Comparison of ENCODE assay signal across 8 cellular contexts in the genomic region with DNA sequence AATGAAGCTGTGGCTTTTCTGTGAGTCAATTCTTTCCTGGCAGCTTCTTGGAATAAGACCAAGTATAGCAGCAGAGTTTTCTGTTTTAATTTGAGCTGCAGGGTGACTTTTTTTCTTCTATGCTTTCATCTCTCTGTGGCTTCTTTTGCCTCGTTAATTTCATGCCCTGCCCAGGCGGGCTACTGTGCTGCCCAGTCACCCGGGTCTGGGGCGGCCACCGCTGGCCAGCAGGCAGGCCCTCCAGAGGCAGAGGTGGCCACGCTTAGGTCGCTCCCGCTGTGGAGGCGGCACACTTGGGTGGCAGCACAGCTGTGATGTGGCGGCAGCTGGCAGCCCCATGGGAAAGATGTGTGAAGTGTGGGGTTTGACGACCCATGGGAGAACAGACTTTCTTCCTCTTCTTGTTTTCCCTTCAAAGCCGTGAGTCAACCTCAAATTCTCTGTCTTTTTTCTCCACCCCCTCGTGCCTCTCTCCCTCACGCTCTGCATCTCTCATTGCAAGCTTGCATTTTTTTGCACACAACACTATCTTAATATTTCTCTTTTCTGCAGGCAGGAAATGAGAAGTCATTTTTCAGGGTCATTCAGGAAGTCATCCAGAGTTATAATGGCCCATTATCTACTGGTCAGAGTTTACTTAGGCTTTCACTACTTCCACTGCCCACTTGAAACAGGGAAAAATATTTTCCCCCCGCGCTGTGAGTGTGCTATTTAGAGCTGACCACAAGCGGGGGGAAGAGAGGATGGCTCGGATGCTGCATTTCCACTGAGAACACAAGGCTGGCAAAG.
DNase-seq lines count a peak whose midpoint lies in the region; ATAC-seq and TF ChIP-seq lines count a peak whose summit lies in the region.

No MANE protein-coding gene starts in this region.

- H3K9me3 Mint-ChIP-seq in activated T-cell treated with anti-CD3 and anti-CD28 coated beads, Interleukin-2, amount 50 U/mL, for 24 hours, result no peaks in the 10 kb centered on the region
- no peaks in the 10 kb centered on the region for H3K9me3 Mint-ChIP-seq in natural killer cell

- H2AFZ ChIP-seq in trophoblast cell (ENCODE audit: insufficient read depth, low read length, poor library complexity), result no peak overlapping the region

- H2AK5ac ChIP-seq in trophoblast cell (ENCODE audit: low read length), result no peak overlapping the region

- no peak overlapping the region for H3K4me2 ChIP-seq in trophoblast cell (ENCODE audit: low read length)

- intact Hi-C loops in natural killer cell (cut with micrococcal nuclease), result no loop called here

- peak; percentile 48 for DNase-seq in activated T-cell treated with anti-CD3 and anti-CD28 coated beads, Interleukin-2, amount 50 U/mL, for 24 hours
- DNase-seq in activated T-cell treated with anti-CD3 and anti-CD28 coated beads, Interleukin-2, amount 50 U/mL, for 1 hour, result no peak
- peak; percentile 24 for DNase-seq in NCI-H748 treated with DMSO at 0.1 percent for 48 hours (lab: John Stamatoyannopoulos, UW)
- DNase-seq in dermis microvascular lymphatic vessel endothelial cell (ENCODE audit: low read depth in 2 of 2), result peak; percentile 50 to 59
- no peak for DNase-seq in natural killer cell
- no peak for DNase-seq in NCI-H187 (lab: John Stamatoyannopoulos, UW)
- no peak for DNase-seq in trophoblast cell

- no peaks in the 10 kb centered on the region for H3K79me1 ChIP-seq in trophoblast cell (ENCODE audit: low read length)

- peaks cover 0 to 5% of the 10 kb centered on the region in 2 experiments for H3K4me1 ChIP-seq in trophoblast cell (ENCODE audit: control insufficient read depth in 1 of 2, insufficient read depth in 2 of 2, low read length in 2 of 2)

- no peak overlapping the region for H2BK12ac ChIP-seq in trophoblast cell (ENCODE audit: low read length)

- H3K14ac ChIP-seq in trophoblast cell (ENCODE audit: low read length), result no peak overlapping the region

- H3K36me3 Mint-ChIP-seq in activated T-cell treated with anti-CD3 and anti-CD28 coated beads, Interleukin-2, amount 50 U/mL, for 24 hours (ENCODE audit: low read depth), result no peaks in the 10 kb centered on the region
- H3K36me3 Mint-ChIP-seq in natural killer cell, result no peaks in the 10 kb centered on the region

- peak overlapping the region; percentile 50 for H3K27ac Mint-ChIP-seq in activated T-cell treated with anti-CD3 and anti-CD28 coated beads, Interleukin-2, amount 50 U/mL, for 24 hours
- H3K27ac Mint-ChIP-seq in natural killer cell, result peak overlapping the region in 1 of 2 donors; percentile 79

- H3K23ac ChIP-seq in trophoblast cell (ENCODE audit: low read length), result no peak overlapping the region

- H3K9me3 ChIP-seq in trophoblast cell (ENCODE audit: insufficient read depth, low read depth, low read length), result no peaks in the 10 kb centered on the region

- no peaks in the 10 kb centered on the region for H3K27me3 ChIP-seq in trophoblast cell (ENCODE audit: insufficient read depth, low read length)

- no peaks in the 10 kb centered on the region for H3K36me3 ChIP-seq in trophoblast cell (ENCODE audit: control insufficient read depth in 1 of 2, insufficient read depth in 2 of 2, low read length in 2 of 2)

- no peak overlapping the region for H3K9ac ChIP-seq in trophoblast cell (ENCODE audit: low read length)

- H3K79me2 ChIP-seq in trophoblast cell (ENCODE audit: control insufficient read depth, insufficient read depth, low read length, poor library complexity), result no peaks in the 10 kb centered on the region

- H2BK5ac ChIP-seq in trophoblast cell (ENCODE audit: low read depth, low read length, poor library complexity), result no peak overlapping the region

- H3K27me3 Mint-ChIP-seq in activated T-cell treated with anti-CD3 and anti-CD28 coated beads, Interleukin-2, amount 50 U/mL, for 24 hours, result peaks cover 30% of the 10 kb centered on the region
- H3K27me3 Mint-ChIP-seq in natural killer cell (ENCODE audit: low read depth in 2 of 2), result peaks cover 0 to 2% of the 10 kb centered on the region in 2 donors

- no peak overlapping the region for H3K27ac ChIP-seq in trophoblast cell (ENCODE audit: low read depth, low read length)

- H4K12ac ChIP-seq in trophoblast cell (ENCODE audit: low read depth, low read length), result no peak overlapping the region

- H2BK120ac ChIP-seq in trophoblast cell (ENCODE audit: insufficient read depth, low read length, poor library complexity), result no peak overlapping the region

- no peak overlapping the region for H3K4ac ChIP-seq in trophoblast cell (ENCODE audit: low read depth, low read length)

- WGBS in trophoblast cell (ENCODE audit: extremely low coverage, insufficient coverage, insufficient read length), result no CpG with 5 or more reads among the region's 18 CpGs

- no peak overlapping the region for H4K91ac ChIP-seq in trophoblast cell (ENCODE audit: low read depth, low read length)

- H3K18ac ChIP-seq in trophoblast cell (ENCODE audit: low read length), result no peak overlapping the region

- H3K4me1 Mint-ChIP-seq in activated T-cell treated with anti-CD3 and anti-CD28 coated beads, Interleukin-2, amount 50 U/mL, for 24 hours (ENCODE audit: low read depth), result peaks cover 22% of the 10 kb centered on the region
- H3K4me1 Mint-ChIP-seq in natural killer cell, result peaks cover 12 to 33% of the 10 kb centered on the region in 2 donors

- H3K4me3 Mint-ChIP-seq in activated T-cell treated with anti-CD3 and anti-CD28 coated beads, Interleukin-2, amount 50 U/mL, for 24 hours, result peak overlapping the region; percentile 37
- H3K4me3 Mint-ChIP-seq in natural killer cell, result peak overlapping the region; percentile 33

- no peak for TF ChIP-seq CTCF in natural killer cell (IDR thresholded peaks at IDR 0.05)

- no peak overlapping the region for H4K8ac ChIP-seq in trophoblast cell (ENCODE audit: low read depth, low read length)

- H3K4me3 ChIP-seq in trophoblast cell (ENCODE audit: low read depth, low read length), result no peak overlapping the region

- ATAC-seq in HG02571 (IDR thresholded peaks at IDR 0.05; ENCODE audit: unreplicated experiment), result peak; percentile 71
- ATAC-seq in natural killer cell, result peak; percentile 26 to 59 (median 54)

Comparison
In these comparisons a context has a peak if more than half of its experiments do, and no peak if none do; other contexts are left out.
1. DNase-seq: peak in activated T-cell treated with anti-CD3 and anti-CD28 coated beads, Interleukin-2, amount 50 U/mL, for 24 hours (single experiment), NCI-H748 treated with DMSO at 0.1 percent for 48 hours (single experiment) and dermis microvascular lymphatic vessel endothelial cell (2 of 2); none in activated T-cell treated with anti-CD3 and anti-CD28 coated beads, Interleukin-2, amount 50 U/mL, for 1 hour (single experiment), natural killer cell (single experiment), NCI-H187 (0 of 2) and trophoblast cell (0 of 2).